Comparison of ENCODE assay signal across 16 cellular contexts in the genomic region with DNA sequence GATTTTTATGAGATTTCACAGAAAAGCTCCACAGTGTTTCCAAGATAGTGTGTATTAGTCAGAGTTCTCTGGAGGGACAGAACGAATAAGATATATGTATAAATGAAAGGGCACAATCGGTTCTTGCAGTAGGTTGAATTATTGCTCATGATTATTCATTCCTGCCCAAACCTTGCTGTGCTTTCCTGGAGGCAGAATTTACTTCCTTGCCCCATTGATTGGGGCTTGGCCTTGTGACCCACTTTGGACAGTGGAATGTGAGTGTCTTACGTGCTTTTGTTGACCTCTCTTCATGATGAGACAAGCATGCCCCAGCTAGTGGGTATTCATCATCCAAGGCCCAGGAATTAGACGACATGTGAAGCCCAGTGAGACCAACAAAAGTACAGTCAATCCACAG. TPM values are rescaled to one million over a fixed set of nuclear protein-coding genes. Genes with fewer than 3 reads are reported as not detected.
DNase-seq lines count a peak whose midpoint lies in the region; ATAC-seq and TF ChIP-seq lines count a peak whose summit lies in the region.
"Had no signal": no experiment of that assay in that cellular context is flagged by ENCODE, and none has a peak within 500 bp of the region (broad histone marks: within the 10 kb centered on the region; RNA-seq: fewer than 3 reads in every experiment).

No MANE protein-coding gene starts in this region.

- ATAC-seq in GM18861 (IDR thresholded peaks at IDR 0.05; ENCODE audit: unreplicated experiment) (no peak), HG03439 (IDR thresholded peaks at IDR 0.05; ENCODE audit: unreplicated experiment) (no peak), HG02678 (IDR thresholded peaks at IDR 0.05; ENCODE audit: unreplicated experiment) (no peak)
- ATAC-seq: HCT116 had no signal

- H3K9me2 ChIP-seq in PC-9 (ENCODE audit: insufficient read depth) = peaks cover 6% of the 10 kb centered on the region; the same call in 1 of the 2 replicates

- no peak for TF ChIP-seq CTCF in PC-9 (conservative IDR thresholded peaks at IDR 0.05)
- no peak for TF ChIP-seq CTCF in neural progenitor cell (IDR thresholded peaks at IDR 0.05)

- H3K27me3 ChIP-seq in PC-9 (ENCODE audit: insufficient read depth, low read depth) (no peaks in the 10 kb centered on the region), neural progenitor cell (no peaks in the 10 kb centered on the region)
- H3K27me3 ChIP-seq: MG63, Peyer's patch had no signal

- H3K4me2 ChIP-seq in PC-9 (no peak overlapping the region), neural progenitor cell (no peak overlapping the region)

- intact Hi-C loops in PC-9 (cut with micrococcal nuclease; ENCODE audit: unreplicated experiment) = no loop called here

- peaks cover 13% of the 10 kb centered on the region for H3K9me3 Mint-ChIP-seq in neural progenitor cell

- H3K4me1 ChIP-seq in PC-9 (replicated peaks; ENCODE audit: insufficient read depth) = peaks cover 11% of the 10 kb centered on the region
- no peaks in the 10 kb centered on the region for H3K4me1 ChIP-seq in neural progenitor cell
- H3K4me1 ChIP-seq: Peyer's patch had no signal

- H3K4me1 Mint-ChIP-seq in neural progenitor cell = peaks cover 9% of the 10 kb centered on the region

- no peak overlapping the region for H3K4me3 Mint-ChIP-seq in neural progenitor cell

- POLR2A ChIA-PET in PC-9 (lab: Charles Lee; ENCODE audit: unreplicated experiment) = no interaction called here

- H3K9me3 ChIP-seq in PC-9 (ENCODE audit: insufficient read depth, low read depth) = no peaks in the 10 kb centered on the region
- no peaks in the 10 kb centered on the region for H3K9me3 ChIP-seq in neural progenitor cell (ENCODE audit: low read depth)
- H3K9me3 ChIP-seq: MG63, Peyer's patch had no signal

- CTCF ChIA-PET in PC-9 (lab: Charles Lee) = no interaction called here

- peak overlapping the region; percentile 34; the same call in 1 of the 2 replicates for H2AFZ ChIP-seq in PC-9
- H2AFZ ChIP-seq in neural progenitor cell (replicated peaks) = no peak overlapping the region

- H3K27ac Mint-ChIP-seq in neural progenitor cell = no peak overlapping the region

- DNase-seq in COLO829 (ENCODE audit: low spot score) (peak; percentile 84), PC-9 (no peak), dermis blood vessel endothelial cell (peak; percentile 47), neural progenitor cell (ENCODE audit: low spot score) (peak; percentile 13), HuH-7.5 (ENCODE audit: low spot score) (no peak)
- DNase-seq: DMS79, KG1, MG63, NCI-H1092 treated with DMSO at 0.1 percent for 48 hours, NCI-H187 treated with DMSO at 0.1 percent for 48 hours, NCI-H446, Peyer's patch had no signal

- H3K36me3 ChIP-seq in PC-9 (ENCODE audit: low read depth) = no peaks in the 10 kb centered on the region
- H3K36me3 ChIP-seq in neural progenitor cell = no peaks in the 10 kb centered on the region
- H3K36me3 ChIP-seq: MG63, Peyer's patch had no signal

- no TSS peak for BruUV-seq in PC-9 (replicated peaks; lab: Mats Ljungman, UMichigan)

- H3K4me3 ChIP-seq in PC-9 (no peak overlapping the region), neural progenitor cell (no peak overlapping the region)
- H3K4me3 ChIP-seq: MG63, Peyer's patch had no signal

- H3K36me3 Mint-ChIP-seq in neural progenitor cell = peaks cover 2% of the 10 kb centered on the region

- H3K79me2 ChIP-seq in PC-9 (ENCODE audit: low read depth) (no peaks in the 10 kb centered on the region), neural progenitor cell (ENCODE audit: low read depth) (no peaks in the 10 kb centered on the region)

- no peak overlapping the region for H3K27ac ChIP-seq in PC-9
- H3K27ac ChIP-seq in neural progenitor cell = no peak overlapping the region
- H3K27ac ChIP-seq: Peyer's patch had no signal

- no peaks in the 10 kb centered on the region for H3F3A ChIP-seq in PC-9 (ENCODE audit: insufficient read depth, low read depth)
- no peaks in the 10 kb centered on the region for H3F3A ChIP-seq in neural progenitor cell (ENCODE audit: low read depth)

- no peaks in the 10 kb centered on the region for H3K27me3 Mint-ChIP-seq in neural progenitor cell (ENCODE audit: insufficient read depth, low read depth)

- H4K20me1 ChIP-seq in PC-9 (ENCODE audit: insufficient read depth) (no peaks in the 10 kb centered on the region), neural progenitor cell (ENCODE audit: low read depth) (no peaks in the 10 kb centered on the region)

- no peak overlapping the region for H3K9ac ChIP-seq in neural progenitor cell

RNA-seq across cellular contexts. Expression of gene ABCB5, which starts 53.0 kb away (rescaled TPM):
- total RNA-seq in PC-9 (2021) = not detected in 2 replicates
- total RNA-seq in dermis blood vessel endothelial cell = not detected in 2 replicates
- not detected in 2 replicates for total RNA-seq in neural progenitor cell (ENCODE audit: low replicate concordance)

Comparison
In these comparisons a context has a peak if more than half of its experiments do, and no peak if none do; other contexts are left out.
1. DNase-seq: peak in COLO829 (single experiment), dermis blood vessel endothelial cell (single experiment) and neural progenitor cell (single experiment); none in PC-9 (0 of 2) and HuH-7.5 (single experiment).